In genomic region chr16:29848420-29849297, GRCh38 we compare ENCODE assay signal across 8 cellular contexts. TPM values are rescaled to one million over a fixed set of nuclear protein-coding genes. Genes with fewer than 3 reads are reported as not detected.
A peak's percentile ranks its signal among the peaks of the same experiment; 100 is the strongest.
DNase-seq lines count a peak whose midpoint lies in the region; ATAC-seq, FAIRE-seq and TF ChIP-seq lines count a peak whose summit lies in the region.

No MANE protein-coding gene starts in this region.

- H3K27ac ChIP-seq in SJCRH30 (no peak overlapping the region), ovary (peak overlapping the region in 1 of 2 donors; percentile 64), tibial artery (no peak overlapping the region)

- TF ChIP-seq CTCF in ovary (IDR thresholded peaks at IDR 0.05) (peak; percentile 78 to 88 (median 84)), tibial artery (IDR thresholded peaks at IDR 0.05) (peak; percentile 78 to 91)

- H3K4me1 ChIP-seq in SJCRH30 (no peaks in the 10 kb centered on the region), ovary (ENCODE audit: insufficient read depth) (peaks cover 5% of the 10 kb centered on the region), tibial artery (peaks cover 0 to 5% (median 0%) of the 10 kb centered on the region in 4 donors)

- TF ChIP-seq POLR2A in ovary (IDR thresholded peaks at IDR 0.05), result no peak

- intact Hi-C loops in ovary (cut with DNase I), result loop anchor here in 2 of 4 donors (2.0 to 5.0 kb wide), 2 partner anchors 36 to 42 kb away; partner anchors contain the start of genes MAZ (in 1 of the 2) and PRRT2 (in 1 of the 2)
- intact Hi-C loops in tibial artery (cut with DNase I; ENCODE audit: low total_unique reads), result loop anchor here (5.0 kb wide), 1 partner anchor 151 kb away; no protein-coding TSS in a partner anchor

- H3K4me3 ChIP-seq in SJCRH30 (no peak overlapping the region), ovary (no peak overlapping the region), tibial artery (no peak overlapping the region)

- DNase-seq in Caki2 (ENCODE audit: low read depth) (peak; percentile 46), HK-2 (ENCODE audit: unreplicated experiment) (peak; percentile 56), SJCRH30 (peak; percentile 66 to 79), frontal cortex (ENCODE audit: low spot score in 2 of 2) (peak; percentile 54 to 72), ovary (peak; percentile 79 to 88 (median 83)), tibial artery (peak; percentile 68 to 86)
- DNase-seq in activated effector memory CD4-positive, alpha-beta T cell treated with anti-CD3 and anti-CD28 coated beads, Interleukin-2, amount 50 U/mL, for 16 hours, result peak; percentile 92

- no peak for ATAC-seq in GM18858 (IDR thresholded peaks at IDR 0.05; ENCODE audit: unreplicated experiment)

- TF ChIP-seq EP300 in ovary (IDR thresholded peaks at IDR 0.05), result no peak

- H3K36me3 ChIP-seq in SJCRH30 (no peaks in the 10 kb centered on the region), ovary (no peaks in the 10 kb centered on the region), tibial artery (peaks cover 32 to 44% (median 41%) of the 10 kb centered on the region in 3 donors)

- H3K27me3 ChIP-seq in SJCRH30 (no peaks in the 10 kb centered on the region), ovary (no peaks in the 10 kb centered on the region), tibial artery (no peaks in the 10 kb centered on the region)

- no peak for FAIRE-seq in frontal cortex (lab: Jason Lieb, UNC)

- in situ Hi-C loops in Caki2 (cut with HindIII; ENCODE audit: low pct_unique_long_range_greater_than_20kb, low sequenced_read_pairs), result no loop called here

- H3K9me3 ChIP-seq in SJCRH30 (replicated peaks), result no peaks in the 10 kb centered on the region
- no peaks in the 10 kb centered on the region for H3K9me3 ChIP-seq in ovary
- no peaks in the 10 kb centered on the region for H3K9me3 ChIP-seq in tibial artery

- 22 to 24% (median 23%) methylated on average over 15 of the region's 15 CpGs for WGBS in ovary, 3 donors

RNA-seq across cellular contexts. Expression of gene CDIPT, which starts 14.4 kb away (rescaled TPM):
- 92.6 and 130 TPM in 2 replicates for total RNA-seq in Caki2 (2014; rRNA removed; shearing (Covaris generic); ENCODE audit: low replicate concordance)
- total RNA-seq in SJCRH30 (2014; rRNA removed; shearing (Covaris generic)), result 29.6 and 30.1 TPM in 2 replicates
- total RNA-seq in frontal cortex (53.4 TPM), ovary (100 to 1,000 TPM in 4 of 7 donors, 10 to 100 TPM in 3; 88.2 to 121 (median 110) TPM)
- 100 to 1,000 TPM in 1 of 2 donors, 10 to 100 TPM in 1; 47.6 to 145 TPM for polyA plus RNA-seq in ovary

RNA-seq across cellular contexts. Expression of gene MVP, which starts 28.4 kb away (rescaled TPM):
- total RNA-seq in Caki2 (2014; rRNA removed; shearing (Covaris generic); ENCODE audit: low replicate concordance), result 282 and 291 TPM in 2 replicates
- total RNA-seq in SJCRH30 (2014; rRNA removed; shearing (Covaris generic)), result 0.61 and 0.63 TPM in 2 replicates
- total RNA-seq in frontal cortex (4.5 TPM), ovary (100 to 1,000 TPM in 6 of 7 donors, 10 to 100 TPM in 1; 74.2 to 191 (median 138) TPM)
- 10 to 100 TPM; 56.4 to 93.3 TPM for polyA plus RNA-seq in ovary

RNA-seq across cellular contexts. Expression of gene PAGR1, which starts 32.7 kb away (rescaled TPM):
- 117 and 122 TPM in 2 replicates for total RNA-seq in Caki2 (2014; rRNA removed; shearing (Covaris generic); ENCODE audit: low replicate concordance)
- total RNA-seq in SJCRH30 (2014; rRNA removed; shearing (Covaris generic)), result 25.1 and 28.2 TPM in 2 replicates
- total RNA-seq in frontal cortex (11.8 TPM), ovary (10 to 100 TPM; 41.3 to 83.6 (median 66.6) TPM)
- polyA plus RNA-seq in ovary, result 10 to 100 TPM; 13.9 to 63.3 TPM

RNA-seq across cellular contexts. Expression of gene PRRT2, which starts 36.7 kb away (rescaled TPM):
- not detected in 2 replicates for total RNA-seq in Caki2 (2014; rRNA removed; shearing (Covaris generic); ENCODE audit: low replicate concordance)
- total RNA-seq in SJCRH30 (2014; rRNA removed; shearing (Covaris generic)), result 0.81 and 1.5 TPM in 2 replicates
- total RNA-seq in frontal cortex (15.9 TPM), ovary (10 to 100 TPM; 26.0 to 64.5 (median 36.0) TPM)
- 10 to 100 TPM in 1 of 2 donors, 1 to 10 TPM in 1; 6.3 to 28.6 TPM for polyA plus RNA-seq in ovary

RNA-seq across cellular contexts. Expression of gene MAZ, which starts 42.3 kb away (rescaled TPM):
- total RNA-seq in Caki2 (2014; rRNA removed; shearing (Covaris generic); ENCODE audit: low replicate concordance), result 339 and 403 TPM in 2 replicates
- 186 and 221 TPM in 2 replicates for total RNA-seq in SJCRH30 (2014; rRNA removed; shearing (Covaris generic))
- total RNA-seq in frontal cortex (373 TPM), ovary (100 to 1,000 TPM in 5 of 7 donors, 10 to 100 TPM in 2; 50.6 to 256 (median 192) TPM)
- polyA plus RNA-seq in ovary, result 100 to 1,000 TPM; 105 to 152 TPM

Comparison
In these comparisons a context has a peak if more than half of its experiments do, and no peak if none do; other contexts are left out.
1. RNA of gene MVP, which starts 28.4 kb away (total RNA-seq): 282 to 291 TPM in Caki2 and 74.2 to 191 TPM in ovary; 4.5 TPM in frontal cortex (single experiment) and 0.61 to 0.63 TPM in SJCRH30; every median in the first group is over 10 times any median in the second.
2. Peak in every context shown above with its lines, with median percentiles within 50 percentile points of each other: DNase-seq.